In genomic region chr12:5071496-5071895, GRCh38 we compare ENCODE assay signal across 20 cellular contexts. TPM values are rescaled to one million over a fixed set of nuclear protein-coding genes. Genes with fewer than 3 reads are reported as not detected.
DNase-seq lines count a peak whose midpoint lies in the region; ATAC-seq and TF ChIP-seq lines count a peak whose summit lies in the region.
"Had no signal": no experiment of that assay in that cellular context is flagged by ENCODE, and none has a peak within 500 bp of the region (broad histone marks: within the 10 kb centered on the region; RNA-seq: fewer than 3 reads in every experiment).

No MANE protein-coding gene starts in this region.

- H3K18ac ChIP-seq in H9 (ENCODE audit: insufficient read length, low read depth, low read length), result no peak overlapping the region

- TF ChIP-seq CTCF in AG04450 (IDR thresholded peaks at IDR 0.05; ENCODE audit: low read depth, low read length) (0 out of 2 replicates have a peak, but pooled peaks have one; percentile 4), H9 (conservative IDR thresholded peaks at IDR 0.05) (peak; percentile 42), WTC11 (IDR thresholded peaks at IDR 0.05) (no peak)

- peaks cover 17% of the 10 kb centered on the region for H3K27me3 ChIP-seq in AG04450 (ENCODE audit: control insufficient read depth, insufficient read depth, low read length)
- H3K27me3 ChIP-seq in H9 (ENCODE audit: insufficient read depth, low read length), result no peaks in the 10 kb centered on the region
- H3K27me3 ChIP-seq: BLaER1 treated with 17β-estradiol and CSF1 and Interleukin-3, amounts not matched to agents 10 nM and 100 nM had no signal

- no peaks in the 10 kb centered on the region for H3K79me2 ChIP-seq in H9 (ENCODE audit: insufficient read depth, low read length)

- no peak overlapping the region for H3K14ac ChIP-seq in H9 (ENCODE audit: insufficient read depth, low read length)

- no CpG with 5 or more reads among the region's 4 CpGs for WGBS in H9 (ENCODE audit: extremely low coverage, insufficient read length, low lambda C conversion rate)

- no peak overlapping the region for H4K8ac ChIP-seq in H9 (replicated peaks; ENCODE audit: insufficient read length, low read depth, low read length)

- H3K9me3 Mint-ChIP-seq in H9 (no peaks in the 10 kb centered on the region), WTC11 (no peaks in the 10 kb centered on the region)

- H4K5ac ChIP-seq in H9 (ENCODE audit: insufficient read length, low read depth, low read length), result no peak overlapping the region

- H3K36me3 Mint-ChIP-seq in H9 (ENCODE audit: insufficient read depth in 1 of 3, low read depth in 3 of 3) (no peaks in the 10 kb centered on the region), WTC11 (no peaks in the 10 kb centered on the region)
- H3K36me3 Mint-ChIP-seq: CD8-positive, alpha-beta memory T cell had no signal

- H2BK12ac ChIP-seq in H9 (ENCODE audit: insufficient read length, low read depth, low read length), result no peak overlapping the region

- H3K4me1 Mint-ChIP-seq in H9 (peaks cover 24 to 38% of the 10 kb centered on the region in 2 experiments), WTC11 (peaks cover 21% of the 10 kb centered on the region)
- H3K4me1 Mint-ChIP-seq: CD8-positive, alpha-beta memory T cell had no signal

- no peak overlapping the region; a peak in 1 of 5 replicates for H3K4me3 Mint-ChIP-seq in H9
- H3K4me3 Mint-ChIP-seq in WTC11, result no peak overlapping the region
- H3K4me3 Mint-ChIP-seq: CD8-positive, alpha-beta memory T cell had no signal

- no peaks in the 10 kb centered on the region for H4K20me1 ChIP-seq in H9 (ENCODE audit: control insufficient read depth, insufficient read depth, insufficient read length)
- H4K20me1 ChIP-seq: BLaER1 treated with 17β-estradiol and CSF1 and Interleukin-3, amounts not matched to agents 10 nM and 100 nM had no signal

- H3K27ac Mint-ChIP-seq in H9 (no peak overlapping the region; a peak in 1 of 7 replicates), WTC11 (no peak overlapping the region)

- H3K9me3 ChIP-seq in AG04450 (ENCODE audit: control insufficient read depth, insufficient read depth, low read length) (no peaks in the 10 kb centered on the region), H9 (ENCODE audit: control insufficient read depth, low read depth, low read length) (no peaks in the 10 kb centered on the region)
- H3K9me3 ChIP-seq: BLaER1 treated with 17β-estradiol and CSF1 and Interleukin-3, amounts not matched to agents 10 nM and 100 nM had no signal

- no peak overlapping the region for H2BK15ac ChIP-seq in H9 (ENCODE audit: low read depth, low read length)

- H3K27me3 Mint-ChIP-seq in H9 (ENCODE audit: low read depth) (peaks cover 3% of the 10 kb centered on the region), WTC11 (ENCODE audit: low read depth) (peaks cover 5% of the 10 kb centered on the region)

- no peak overlapping the region for H3K56ac ChIP-seq in H9 (ENCODE audit: insufficient read length, low read depth, low read length)

- no peak overlapping the region for H2AK5ac ChIP-seq in H9 (ENCODE audit: insufficient read length, low read length)

- DNase-seq in AG04450 (ENCODE audit: low read depth, low spot score), result no peak
- no peak for DNase-seq in H9
- DNase-seq in WTC11 (ENCODE audit: low spot score), result no peak
- peak; percentile 43 for DNase-seq in iPS-NIHi7 (ENCODE audit: extremely low spot score)
- no peak for DNase-seq in superior temporal gyrus (ENCODE audit: extremely low spot score)
- no peak for DNase-seq in C1 segment of cervical spinal cord (lab: John Stamatoyannopoulos, UW)
- DNase-seq in DMS114 treated with DMSO at 0.1 percent for 48 hours (lab: John Stamatoyannopoulos, UW; ENCODE audit: unreplicated experiment), result no peak
- DNase-seq: CD8-positive, alpha-beta memory T cell; HCEC 1CT; KBM-7; NCI-H1417 treated with DMSO at 0.1 percent for 48 hours; NCI-H187 treated with DMSO at 0.1 percent for 48 hours; NCI-H446; Right ventricle myocardium superior; SW 1271 had no signal

- H2BK5ac ChIP-seq in H9 (ENCODE audit: insufficient read length, low read length), result no peak overlapping the region

- no peaks in the 10 kb centered on the region for H3K79me1 ChIP-seq in H9 (ENCODE audit: insufficient read depth, low read depth, low read length, poor library complexity, severe bottlenecking)

- H2AFZ ChIP-seq in H9 (ENCODE audit: low read length), result no peak overlapping the region

- peak; percentile 73 for ATAC-seq in WTC11
- ATAC-seq in HG03432 (IDR thresholded peaks at IDR 0.05; ENCODE audit: unreplicated experiment), result no peak
- ATAC-seq: HepG2 had no signal

- H3K4ac ChIP-seq in H9 (ENCODE audit: low read depth, low read length), result no peak overlapping the region

- no peak overlapping the region for H3K23ac ChIP-seq in H9 (ENCODE audit: insufficient read length, low read depth, low read length)

- no peak overlapping the region for H3K4me3 ChIP-seq in AG04450 (ENCODE audit: low read depth, low read length)
- H3K4me3 ChIP-seq: BLaER1 treated with 17β-estradiol and CSF1 and Interleukin-3, amounts not matched to agents 10 nM and 100 nM had no signal

- H3K4me1 ChIP-seq in H9 (ENCODE audit: insufficient read depth, low read length), result no peaks in the 10 kb centered on the region; the same call in 1 of the 2 replicates

- H4K91ac ChIP-seq in H9 (ENCODE audit: insufficient read length, low read depth, low read length), result no peak overlapping the region

- no peak overlapping the region for H3K9ac ChIP-seq in H9 (ENCODE audit: extremely low read depth, insufficient read length, low read length)
- H3K9ac ChIP-seq: BLaER1 treated with 17β-estradiol and CSF1 and Interleukin-3, amounts not matched to agents 10 nM and 100 nM had no signal

- no peak overlapping the region for H2BK120ac ChIP-seq in H9 (ENCODE audit: low read depth, low read length, poor library complexity, severe bottlenecking)

- no peak overlapping the region for H3K27ac ChIP-seq in AG04450 (ENCODE audit: low read depth, low read length)
- H3K27ac ChIP-seq in H9 (ENCODE audit: insufficient read length, low read depth, low read length), result no peak overlapping the region
- H3K27ac ChIP-seq: BLaER1 treated with 17β-estradiol and CSF1 and Interleukin-3, amounts not matched to agents 10 nM and 100 nM had no signal

- H2BK20ac ChIP-seq in H9 (ENCODE audit: low read depth, low read length, poor library complexity, severe bottlenecking), result no peak overlapping the region

- H3K23me2 ChIP-seq in H9 (ENCODE audit: insufficient read length, low read depth, low read length, poor library complexity, severe bottlenecking), result no peaks in the 10 kb centered on the region

- POLR2A ChIA-PET in AG04450 (lab: Yijun Ruan, JAX) (no interaction called here), WTC11 (lab: Charles Lee) (no interaction called here)

- no peak overlapping the region for H3T11ph ChIP-seq in H9 (ENCODE audit: low read length)

- H3K4me2 ChIP-seq in H9 (ENCODE audit: insufficient read depth, insufficient read length, low read length), result no peak overlapping the region
- H3K4me2 ChIP-seq: BLaER1 treated with 17β-estradiol and CSF1 and Interleukin-3, amounts not matched to agents 10 nM and 100 nM had no signal

- CTCF ChIA-PET in AG04450 (lab: Charles Lee) (interaction anchor here (0.6 to 1.7 kb wide), 5 partner anchors 11 to 358 kb away, joined by 3 to 6 read pairs (median 4); no protein-coding TSS in a partner anchor), WTC11 (lab: Charles Lee) (interaction anchor here (0.6 to 3.6 kb wide), 21 partner anchors 9 to 361 kb away, joined by 3 to 29 read pairs (median 4); partner anchors contain the start of gene KCNA5)

TF ChIP-seq in WTC11, 78 proteins besides CTCF, POLR2A, EP300 and RAD21:
- TF ChIP-seq, protein P1, sequence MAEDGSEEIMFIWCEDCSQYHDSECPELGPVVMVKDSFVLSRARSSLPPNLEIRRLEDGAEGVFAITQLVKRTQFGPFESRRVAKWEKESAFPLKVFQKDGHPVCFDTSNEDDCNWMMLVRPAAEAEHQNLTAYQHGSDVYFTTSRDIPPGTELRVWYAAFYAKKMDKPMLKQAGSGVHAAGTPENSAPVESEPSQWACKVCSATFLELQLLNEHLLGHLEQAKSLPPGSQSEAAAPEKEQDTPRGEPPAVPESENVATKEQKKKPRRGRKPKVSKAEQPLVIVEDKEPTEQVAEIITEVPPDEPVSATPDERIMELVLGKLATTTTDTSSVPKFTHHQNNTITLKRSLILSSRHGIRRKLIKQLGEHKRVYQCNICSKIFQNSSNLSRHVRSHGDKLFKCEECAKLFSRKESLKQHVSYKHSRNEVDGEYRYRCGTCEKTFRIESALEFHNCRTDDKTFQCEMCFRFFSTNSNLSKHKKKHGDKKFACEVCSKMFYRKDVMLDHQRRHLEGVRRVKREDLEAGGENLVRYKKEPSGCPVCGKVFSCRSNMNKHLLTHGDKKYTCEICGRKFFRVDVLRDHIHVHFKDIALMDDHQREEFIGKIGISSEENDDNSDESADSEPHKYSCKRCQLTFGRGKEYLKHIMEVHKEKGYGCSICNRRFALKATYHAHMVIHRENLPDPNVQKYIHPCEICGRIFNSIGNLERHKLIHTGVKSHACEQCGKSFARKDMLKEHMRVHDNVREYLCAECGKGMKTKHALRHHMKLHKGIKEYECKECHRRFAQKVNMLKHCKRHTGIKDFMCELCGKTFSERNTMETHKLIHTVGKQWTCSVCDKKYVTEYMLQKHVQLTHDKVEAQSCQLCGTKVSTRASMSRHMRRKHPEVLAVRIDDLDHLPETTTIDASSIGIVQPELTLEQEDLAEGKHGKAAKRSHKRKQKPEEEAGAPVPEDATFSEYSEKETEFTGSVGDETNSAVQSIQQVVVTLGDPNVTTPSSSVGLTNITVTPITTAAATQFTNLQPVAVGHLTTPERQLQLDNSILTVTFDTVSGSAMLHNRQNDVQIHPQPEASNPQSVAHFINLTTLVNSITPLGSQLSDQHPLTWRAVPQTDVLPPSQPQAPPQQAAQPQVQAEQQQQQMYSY (CRISPR knock-in tag; IDR thresholded peaks at IDR 0.05), result peak; percentile 74
- TF ChIP-seq MYBL2 (CRISPR knock-in tag; IDR thresholded peaks at IDR 0.05), result no peak

RNA-seq across cellular contexts. Expression of gene KCNA5, which starts 27.8 kb away (rescaled TPM):
- not detected in 2 replicates for polyA plus RNA-seq in AG04450 (2011; rRNA removed)
- polyA minus RNA-seq in AG04450 (2011; rRNA and poly(A)+ RNA removed), result not detected in 2 replicates
- total RNA-seq in H9 (2021) (0.09 and 0.22 TPM in 2 replicates), WTC11 (2021) (0.14 to 0.23 TPM (median 0.22 TPM) in 3 replicates)
- total RNA-seq: A673; CD8-positive, alpha-beta memory T cell; HepG2; OCI-LY7 had no signal
- polyA plus RNA-seq: CD8-positive, alpha-beta memory T cell; HepG2 had no signal
